1 cellular context compared by ENCODE assay signal in the genomic region with DNA sequence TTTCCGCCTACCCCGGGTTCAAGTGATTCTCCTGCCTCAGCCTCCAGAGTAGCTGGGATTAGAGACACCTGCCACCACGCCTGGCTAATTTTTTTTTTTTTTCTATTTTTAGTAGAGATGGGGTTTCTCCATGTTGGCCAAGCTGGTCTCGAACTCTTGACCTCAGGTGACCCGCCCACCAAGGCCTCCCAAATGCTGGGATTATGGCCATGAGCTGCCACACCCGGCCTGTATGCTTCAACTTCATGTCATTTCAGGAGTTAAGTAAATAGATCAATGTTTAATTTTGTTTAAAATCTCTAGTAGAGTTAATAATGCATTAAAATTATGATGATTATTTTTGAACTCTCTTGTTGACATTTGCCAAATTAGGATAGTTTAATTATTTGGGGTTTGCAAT.
TF ChIP-seq lines count a peak whose summit lies in the region.

No MANE protein-coding gene starts in this region.

TF ChIP-seq in A549, 52 proteins besides CTCF, POLR2A, EP300 and RAD21 (continued from another document):
- TF ChIP-seq RNF2 (IDR thresholded peaks at IDR 0.05; ENCODE audit: borderline replicate concordance, low read depth) (no peak), RCOR1 (IDR thresholded peaks at IDR 0.05; ENCODE audit: low read depth, low read length) (no peak)
